ENCODE assay signal across 1 cellular context in genomic region chr19:45401815-45402468, GRCh38.
TF ChIP-seq lines count a peak whose summit lies in the region.

No MANE protein-coding gene starts in this region.

TF ChIP-seq in H1, 55 proteins besides CTCF, POLR2A, EP300 and RAD21:
- TF ChIP-seq SAP30 (IDR thresholded peaks at IDR 0.05; ENCODE audit: insufficient read depth, insufficient replicate concordance, low read length) (no peak), GABPA (IDR thresholded peaks at IDR 0.05; ENCODE audit: borderline replicate concordance, insufficient read depth, low read length) (no peak), TEAD4 (IDR thresholded peaks at IDR 0.05; ENCODE audit: low read depth, low read length) (peak; percentile 62; the same call in 1 of the 2 replicates), EGR1 (IDR thresholded peaks at IDR 0.05; ENCODE audit: borderline replicate concordance, low read depth, low read length) (no peak), HDAC2 (IDR thresholded peaks at IDR 0.05; ENCODE audit: borderline replicate concordance in 1 of 2, low read depth in 2 of 2, low read length in 2 of 2) (0 out of 4 replicates have a peak, but pooled peaks of 1 of the 2 experiments have one; percentile 53), BRCA1 (IDR thresholded peaks at IDR 0.05; ENCODE audit: low read depth, low read length) (no peak), TAF7 (optimal IDR thresholded peaks at IDR 0.05; ENCODE audit: borderline replicate concordance, low read depth, low read length) (no peak), MAFK (IDR thresholded peaks at IDR 0.05; ENCODE audit: low read depth, low read length) (no peak)
